20 cellular contexts compared by ENCODE assay signal in genomic region chr17:32626371-32626770, GRCh38.
DNase-seq lines count a peak whose midpoint lies in the region; ATAC-seq, FAIRE-seq and TF ChIP-seq lines count a peak whose summit lies in the region.
"Had no signal": no experiment of that assay in that cellular context is flagged by ENCODE, and none has a peak within 500 bp of the region (broad histone marks: within the 10 kb centered on the region; RNA-seq: fewer than 3 reads in every experiment).

No MANE protein-coding gene starts in this region.

- H3K36me3 Mint-ChIP-seq in nephron progenitor cell (ENCODE audit: low read depth): no peaks in the 10 kb centered on the region
- H3K36me3 Mint-ChIP-seq: CD8-positive, alpha-beta T cell; WTC11 had no signal

- H3K27ac Mint-ChIP-seq in nephron progenitor cell: no peak overlapping the region
- H3K27ac Mint-ChIP-seq: CD8-positive, alpha-beta T cell; WTC11 had no signal

- intact Hi-C loops in lower leg skin (cut with DNase I; ENCODE audit: low total_unique reads): no loop called here

- H3K9me3 Mint-ChIP-seq in nephron progenitor cell: no peaks in the 10 kb centered on the region
- H3K9me3 Mint-ChIP-seq: CD8-positive, alpha-beta T cell; WTC11 had no signal

- no peaks in the 10 kb centered on the region for H3K27me3 Mint-ChIP-seq in nephron progenitor cell (ENCODE audit: low read depth, poor library complexity)

- no peak for TF ChIP-seq POLR2A in lower leg skin (IDR thresholded peaks at IDR 0.05)

- DNase-seq in NCI-H510A treated with DMSO at 0.1 percent for 48 hours (lab: John Stamatoyannopoulos, UW) (peak; percentile 40), NCI-H510A (lab: John Stamatoyannopoulos, UW) (no peak), NCI-H748 (lab: John Stamatoyannopoulos, UW; ENCODE audit: unreplicated experiment) (peak; percentile 81), nephron progenitor cell (no peak), lower leg skin (ENCODE audit: low spot score in 2 of 2) (no peak)
- DNase-seq in effector CD8-positive, alpha-beta T cell (lab: John Stamatoyannopoulos, UW): no peak
- DNase-seq: activated CD8-positive, alpha-beta memory T cell treated with anti-CD3 and anti-CD28 coated beads for 24 hours; activated effector memory CD4-positive, alpha-beta T cell treated with Interleukin-2 at 50 U/mL for 16 hours; colonic mucosa; gastrocnemius medialis; Kasumi-1; sigmoid colon; stimulated activated CD4-positive, alpha-beta T cell treated with anti-CD3 and anti-CD28 coated beads, Interleukin-4, amount 100 ng/mL, for 1 hour; tibial artery had no signal

- H3K4me1 Mint-ChIP-seq in nephron progenitor cell: peaks cover 25% of the 10 kb centered on the region

- no peak for ATAC-seq in HG02884 (IDR thresholded peaks at IDR 0.05; ENCODE audit: unreplicated experiment)
- ATAC-seq: CD8-positive, alpha-beta T cell; gastrocnemius medialis had no signal

- FAIRE-seq in islet of Langerhans (lab: Jason Lieb, UNC): peak; percentile 60
- FAIRE-seq: GM12892, H1 had no signal

- 44 to 47% methylated on average over 6 of the region's 6 CpGs for WGBS in lower leg skin, 2 donors

- no peak overlapping the region for H3K4me3 Mint-ChIP-seq in nephron progenitor cell
- H3K4me3 Mint-ChIP-seq: CD8-positive, alpha-beta T cell; WTC11 had no signal

- no peak for TF ChIP-seq CTCF in nephron progenitor cell (IDR thresholded peaks at IDR 0.05)
- TF ChIP-seq CTCF in lower leg skin (IDR thresholded peaks at IDR 0.05): no peak

- no peak overlapping the region for H3K4me3 ChIP-seq in lower leg skin (ENCODE audit: low read depth, poor library complexity, severe bottlenecking)
- H3K4me3 ChIP-seq: colonic mucosa, gastrocnemius medialis, sigmoid colon, tibial artery had no signal

Comparison
In these comparisons a context has a peak if more than half of its experiments do, and no peak if none do; other contexts are left out.
1. DNase-seq: peak in NCI-H510A treated with DMSO at 0.1 percent for 48 hours (single experiment) and NCI-H748 (single experiment); none in NCI-H510A (single experiment), nephron progenitor cell (single experiment), lower leg skin (0 of 2) and effector CD8-positive, alpha-beta T cell (single experiment).